In the genomic region with DNA sequence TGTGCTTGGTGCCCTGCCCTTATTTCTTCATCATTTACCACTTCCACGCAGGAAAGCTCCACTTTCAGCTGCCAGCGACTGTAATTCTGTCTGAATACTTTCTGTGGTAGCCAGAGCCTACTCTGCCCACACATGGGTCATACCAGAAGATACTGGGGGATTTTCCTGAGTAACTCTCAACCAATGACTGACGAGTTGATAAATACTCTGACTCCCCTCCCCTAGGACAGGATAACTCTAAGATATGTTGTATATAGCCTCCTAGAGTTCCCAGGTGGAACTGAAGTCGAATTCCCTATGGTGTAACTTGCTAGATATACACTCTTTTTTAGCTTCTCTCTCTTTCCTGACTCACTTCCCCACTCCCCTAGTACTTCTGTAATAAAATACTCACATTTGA, we compare ENCODE assay signal across 26 cellular contexts. TPM values are rescaled to one million over a fixed set of nuclear protein-coding genes. Genes with fewer than 3 reads are reported as not detected.
DNase-seq lines count a peak whose midpoint lies in the region; ATAC-seq and TF ChIP-seq lines count a peak whose summit lies in the region.
"Had no signal": no experiment of that assay in that cellular context is flagged by ENCODE, and none has a peak within 500 bp of the region (broad histone marks: within the 10 kb centered on the region; RNA-seq: fewer than 3 reads in every experiment).

No MANE protein-coding gene starts in this region.

- no peak overlapping the region for H2AFZ ChIP-seq in GM23338

- 84 to 92% (median 86%) methylated on average over 4 of the region's 4 CpGs for WGBS in heart left ventricle, 4 donors

- peak; percentile 23 for DNase-seq in DMS53 (lab: John Stamatoyannopoulos, UW)
- DNase-seq in DMS53 treated with DMSO at 0.1 percent for 48 hours (lab: John Stamatoyannopoulos, UW; ENCODE audit: unreplicated experiment) = no peak
- DNase-seq in GM23338 (ENCODE audit: low spot score) = peak; percentile 69
- peak; percentile 54 for DNase-seq in NCI-H69 (lab: John Stamatoyannopoulos, UW)
- peak; percentile 20 for DNase-seq in iPS DF 19.7 (ENCODE audit: low read depth, low spot score)
- DNase-seq in heart left ventricle = no peak
- DNase-seq in ureter (ENCODE audit: low spot score) = no peak
- DNase-seq: 8988T; activated CD4-positive, alpha-beta memory T cell treated with anti-CD3 and anti-CD28 coated beads, Interleukin-2, amount 10 ng/mL, durations not matched to agents 7 days and 5 days; activated naive CD4-positive, alpha-beta T cell treated with anti-CD3 and anti-CD28 coated beads, Interleukin-2, amount 50 U/mL, for 16 hours; activated T-cell treated with anti-CD3 and anti-CD28 coated beads, Interleukin-2, amount 50 U/mL, for 4 hours; Caco-2; cerebellar nuclear complex; effector CD4-positive, alpha-beta T cell; gastrocnemius medialis; naive thymus-derived CD8-positive, alpha-beta T cell; NCI-H1417 treated with DMSO at 0.1 percent for 48 hours; NCI-H774; pancreas; right cardiac atrium; stimulated activated CD8-positive, alpha-beta memory T cell treated with anti-CD3 and anti-CD28 coated beads, Interleukin-4, amount 100 ng/mL, for 48 hours; T-helper 17 cell; uterus had no signal

- H3K27me3 Mint-ChIP-seq in GM23338 (ENCODE audit: insufficient read depth, low read depth, poor library complexity) = no peaks in the 10 kb centered on the region
- H3K27me3 Mint-ChIP-seq: activated CD4-positive, alpha-beta memory T cell treated with anti-CD3 and anti-CD28 coated beads, Interleukin-2, amount 10 ng/mL, durations not matched to agents 7 days and 5 days; naive thymus-derived CD8-positive, alpha-beta T cell; T-helper 17 cell had no signal

- H3K4me1 ChIP-seq in GM23338 (ENCODE audit: insufficient read depth) (no peaks in the 10 kb centered on the region), heart left ventricle (peaks cover 0 to 4% (median 0%) of the 10 kb centered on the region in 12 donors)
- H3K4me1 ChIP-seq: Caco-2, gastrocnemius medialis, pancreas, SJSA1, uterus had no signal

- H3K9me3 Mint-ChIP-seq in GM23338 = peaks cover 3% of the 10 kb centered on the region; the same call in 1 of the 3 replicates

- no peak for TF ChIP-seq POLR2A in heart left ventricle (IDR thresholded peaks at IDR 0.05)

- no peaks in the 10 kb centered on the region for H3K9me2 ChIP-seq in GM23338 (ENCODE audit: insufficient read depth)

- H3K4me3 ChIP-seq in GM23338 (no peak overlapping the region), heart left ventricle (no peak overlapping the region)
- H3K4me3 ChIP-seq: gastrocnemius medialis, pancreas, SJSA1, uterus had no signal

- ATAC-seq in GM23338 (peak; percentile 88), heart left ventricle (no peak), HG03460 (IDR thresholded peaks at IDR 0.05; ENCODE audit: unreplicated experiment) (no peak)
- ATAC-seq: activated T-cell treated with anti-CD3 and anti-CD28 coated beads, Interleukin-2, amount 50 U/mL, for 4 hours; esophagus mucosa; gastrocnemius medialis; naive thymus-derived CD8-positive, alpha-beta T cell; pancreas; right cardiac atrium; T-helper 17 cell had no signal

- no peak overlapping the region for H3K4me3 Mint-ChIP-seq in GM23338
- H3K4me3 Mint-ChIP-seq: activated CD4-positive, alpha-beta memory T cell treated with anti-CD3 and anti-CD28 coated beads, Interleukin-2, amount 10 ng/mL, durations not matched to agents 7 days and 5 days; activated T-cell treated with anti-CD3 and anti-CD28 coated beads, Interleukin-2, amount 50 U/mL, for 4 hours; naive thymus-derived CD8-positive, alpha-beta T cell; T-helper 17 cell had no signal

- H3K27ac ChIP-seq in GM23338 (ENCODE audit: low read depth) = no peak overlapping the region
- no peak overlapping the region for H3K27ac ChIP-seq in heart left ventricle
- H3K27ac ChIP-seq: gastrocnemius medialis, pancreas, SJSA1, uterus had no signal

- no peaks in the 10 kb centered on the region for H3K4me1 Mint-ChIP-seq in GM23338

- intact Hi-C loops in heart left ventricle (cut with DNase I) = no loop called here

- TF ChIP-seq CTCF in GM23338 (conservative IDR thresholded peaks at IDR 0.05; ENCODE audit: low read depth in 2 of 2) (peak; percentile 23 to 44; a peak in 3 of 4 replicates), heart left ventricle (IDR thresholded peaks at IDR 0.05) (no peak)

- H3K79me2 ChIP-seq in GM23338 (replicated peaks; ENCODE audit: insufficient read depth) = peaks cover 11% of the 10 kb centered on the region; the same call in 1 of the 2 replicates

- no peaks in the 10 kb centered on the region for H3K27me3 ChIP-seq in GM23338 (ENCODE audit: insufficient read depth)
- H3K27me3 ChIP-seq in heart left ventricle = no peaks in the 10 kb centered on the region
- H3K27me3 ChIP-seq: gastrocnemius medialis, pancreas, SJSA1, uterus had no signal

- no peaks in the 10 kb centered on the region for H3F3A ChIP-seq in GM23338 (replicated peaks; ENCODE audit: low read depth)

- peaks cover 37% of the 10 kb centered on the region for H3K36me3 Mint-ChIP-seq in GM23338 (ENCODE audit: low read depth)

- no peak overlapping the region for H3K4me2 ChIP-seq in GM23338

- H3K9me3 ChIP-seq in heart left ventricle = peaks cover 0 to 8% (median 0%) of the 10 kb centered on the region in 12 donors
- H3K9me3 ChIP-seq: Caco-2, gastrocnemius medialis, pancreas, SJSA1, uterus had no signal

- no peak overlapping the region for H3K27ac Mint-ChIP-seq in GM23338
- H3K27ac Mint-ChIP-seq: activated CD4-positive, alpha-beta memory T cell treated with anti-CD3 and anti-CD28 coated beads, Interleukin-2, amount 10 ng/mL, durations not matched to agents 7 days and 5 days; naive thymus-derived CD8-positive, alpha-beta T cell; T-helper 17 cell had no signal

- H3K36me3 ChIP-seq in GM23338 (ENCODE audit: insufficient read depth) (no peaks in the 10 kb centered on the region), heart left ventricle (peaks cover 0 to 6% (median 0%) of the 10 kb centered on the region in 9 donors)
- H3K36me3 ChIP-seq: pancreas, uterus had no signal

- no peaks in the 10 kb centered on the region for H4K20me1 ChIP-seq in GM23338 (replicated peaks; ENCODE audit: insufficient read depth)

TF ChIP-seq in GM23338, 12 proteins besides CTCF, POLR2A, EP300 and RAD21 (continues in another document):
- TF ChIP-seq NANOG (IDR thresholded peaks at IDR 0.05; ENCODE audit: borderline replicate concordance) = no peak
- no peak for TF ChIP-seq ZNF331 (CRISPR knock-in tag; IDR thresholded peaks at IDR 0.05; ENCODE audit: low read depth)
- no peak for TF ChIP-seq EZH2phosphoT487 (IDR thresholded peaks at IDR 0.05; ENCODE audit: unreplicated experiment)
- no peak for TF ChIP-seq JUNB (IDR thresholded peaks at IDR 0.05; ENCODE audit: unreplicated experiment)
- TF ChIP-seq CREB1 (CRISPR knock-in tag; IDR thresholded peaks at IDR 0.05; ENCODE audit: low read depth) = no peak
- TF ChIP-seq, protein P1, sequence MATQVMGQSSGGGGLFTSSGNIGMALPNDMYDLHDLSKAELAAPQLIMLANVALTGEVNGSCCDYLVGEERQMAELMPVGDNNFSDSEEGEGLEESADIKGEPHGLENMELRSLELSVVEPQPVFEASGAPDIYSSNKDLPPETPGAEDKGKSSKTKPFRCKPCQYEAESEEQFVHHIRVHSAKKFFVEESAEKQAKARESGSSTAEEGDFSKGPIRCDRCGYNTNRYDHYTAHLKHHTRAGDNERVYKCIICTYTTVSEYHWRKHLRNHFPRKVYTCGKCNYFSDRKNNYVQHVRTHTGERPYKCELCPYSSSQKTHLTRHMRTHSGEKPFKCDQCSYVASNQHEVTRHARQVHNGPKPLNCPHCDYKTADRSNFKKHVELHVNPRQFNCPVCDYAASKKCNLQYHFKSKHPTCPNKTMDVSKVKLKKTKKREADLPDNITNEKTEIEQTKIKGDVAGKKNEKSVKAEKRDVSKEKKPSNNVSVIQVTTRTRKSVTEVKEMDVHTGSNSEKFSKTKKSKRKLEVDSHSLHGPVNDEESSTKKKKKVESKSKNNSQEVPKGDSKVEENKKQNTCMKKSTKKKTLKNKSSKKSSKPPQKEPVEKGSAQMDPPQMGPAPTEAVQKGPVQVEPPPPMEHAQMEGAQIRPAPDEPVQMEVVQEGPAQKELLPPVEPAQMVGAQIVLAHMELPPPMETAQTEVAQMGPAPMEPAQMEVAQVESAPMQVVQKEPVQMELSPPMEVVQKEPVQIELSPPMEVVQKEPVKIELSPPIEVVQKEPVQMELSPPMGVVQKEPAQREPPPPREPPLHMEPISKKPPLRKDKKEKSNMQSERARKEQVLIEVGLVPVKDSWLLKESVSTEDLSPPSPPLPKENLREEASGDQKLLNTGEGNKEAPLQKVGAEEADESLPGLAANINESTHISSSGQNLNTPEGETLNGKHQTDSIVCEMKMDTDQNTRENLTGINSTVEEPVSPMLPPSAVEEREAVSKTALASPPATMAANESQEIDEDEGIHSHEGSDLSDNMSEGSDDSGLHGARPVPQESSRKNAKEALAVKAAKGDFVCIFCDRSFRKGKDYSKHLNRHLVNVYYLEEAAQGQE (IDR thresholded peaks at IDR 0.05; ENCODE audit: unreplicated experiment) = no peak
- no peak for TF ChIP-seq POLR2AphosphoS5 (IDR thresholded peaks at IDR 0.05; ENCODE audit: low read depth)
- TF ChIP-seq EZH2 (IDR thresholded peaks at IDR 0.05; ENCODE audit: low read depth, unreplicated experiment) = no peak

RNA-seq across cellular contexts. Expression of a gene that starts 29.8 kb away (rescaled TPM):
- total RNA-seq in GM23338 (2014; rRNA removed; shearing (Covaris generic)) = 29.7 and 71.7 TPM in 2 replicates
- 1,042 and 1,089 TPM in 2 replicates for polyA plus RNA-seq in GM23338 (2016; fragmentation: Nextera tagmentation; extraction: Ambion mirVana)
- total RNA-seq in heart left ventricle = 10 to 100 TPM; 25.5 to 66.2 (median 42.5) TPM
- polyA plus RNA-seq in heart left ventricle = 100 to 1,000 TPM in 1 of 2 donors, 10 to 100 TPM in 1; 71.8 to 157 TPM
- total RNA-seq in ureter = 50.3 TPM

Comparison
In these comparisons a context has a peak if more than half of its experiments do, and no peak if none do; other contexts are left out.
1. DNase-seq: peak in DMS53 (single experiment), GM23338 (single experiment), NCI-H69 (single experiment) and iPS DF 19.7 (single experiment); none in DMS53 treated with DMSO at 0.1 percent for 48 hours (single experiment), heart left ventricle (0 of 5) and ureter (single experiment).
2. CTCF ChIP-seq: peak in GM23338 (2 of 2); none in heart left ventricle (0 of 12).